ENCODE assay signal across 1 cellular context in genomic region chr1:16351449-16351993, GRCh38.
TF ChIP-seq lines count a peak whose summit lies in the region.

No MANE protein-coding gene starts in this region.

TF ChIP-seq in GM12878, 131 proteins besides CTCF, POLR2A, EP300 and RAD21:
- TF ChIP-seq TCF12 (IDR thresholded peaks at IDR 0.05; ENCODE audit: low read depth, low read length) (no peak), ZNF687 (IDR thresholded peaks at IDR 0.05) (no peak), RFX5 (IDR thresholded peaks at IDR 0.05; ENCODE audit: low read depth, low read length) (no peak), ELK1 (IDR thresholded peaks at IDR 0.05; ENCODE audit: low read depth, low read length) (no peak), CEBPZ (IDR thresholded peaks at IDR 0.05; ENCODE audit: low read depth, low read length) (no peak), BACH1 (IDR thresholded peaks at IDR 0.05; ENCODE audit: borderline replicate concordance) (no peak), MYC (IDR thresholded peaks at IDR 0.05; ENCODE audit: insufficient read depth, insufficient read length, insufficient replicate concordance, low read length, severe bottlenecking) (no peak), YY1 (IDR thresholded peaks at IDR 0.05; ENCODE audit: low read depth, low read length) (no peak), SMAD5 (IDR thresholded peaks at IDR 0.05; ENCODE audit: low read depth) (no peak), LARP7 (IDR thresholded peaks at IDR 0.05) (no peak), CHD2 (IDR thresholded peaks at IDR 0.05; ENCODE audit: borderline replicate concordance, low read depth, low read length) (no peak), ZNF384 (IDR thresholded peaks at IDR 0.05; ENCODE audit: borderline replicate concordance, low read depth, low read length) (no peak)
